Comparison of ENCODE assay signal across 26 cellular contexts in the genomic region with DNA sequence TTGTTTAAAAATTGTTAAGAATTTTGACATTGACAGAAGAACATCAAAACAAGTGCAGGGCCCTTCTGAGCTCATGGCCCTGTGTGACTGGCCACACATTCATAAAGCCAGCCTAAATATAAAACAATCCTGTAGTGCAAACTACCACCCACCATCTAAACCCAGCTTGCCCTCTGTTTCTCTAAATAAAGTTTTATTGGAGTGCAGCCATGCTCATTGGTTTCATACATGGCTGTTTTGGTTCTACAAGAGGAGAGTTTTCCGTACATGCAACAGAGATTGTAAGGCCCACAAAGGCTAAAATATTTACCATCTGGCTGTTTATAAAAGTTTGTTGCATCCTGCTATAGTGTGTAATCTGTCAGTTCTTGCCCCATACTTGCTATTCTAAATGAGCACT.
"Had no signal": no experiment of that assay in that cellular context is flagged by ENCODE, and none has a peak within 500 bp of the region (broad histone marks: within the 10 kb centered on the region; RNA-seq: fewer than 3 reads in every experiment).

No MANE protein-coding gene starts in this region.

- H3K27ac ChIP-seq: coronary artery, dorsolateral prefrontal cortex, epithelial cell of prostate, esophagus squamous epithelium, gastrocnemius medialis, heart right ventricle, left lung, lower lobe of right lung had no signal

- H3K27me3 ChIP-seq: dorsolateral prefrontal cortex, esophagus squamous epithelium, gastrocnemius medialis, heart right ventricle, left lung had no signal

- H3K4me3 ChIP-seq: coronary artery, dorsolateral prefrontal cortex, esophagus squamous epithelium, gastrocnemius medialis, heart right ventricle, left lung, lower lobe of right lung, mucosa of descending colon had no signal

- DNase-seq: dermis blood vessel endothelial cell; dorsolateral prefrontal cortex; effector CD4-positive, alpha-beta T cell; effector memory CD4-positive, alpha-beta T cell; erythroblast; esophagus squamous epithelium; foreskin fibroblast; foreskin melanocyte; gastrocnemius medialis; glutamatergic neuron; head of caudate nucleus; heart right ventricle; hippocampal formation; left cardiac atrium; left lung; left ventricle myocardium superior; lower lobe of right lung; mesenchymal stem cell; mucosa of descending colon had no signal

- ATAC-seq: esophagus mucosa, gastrocnemius medialis, heart right ventricle, left cardiac atrium, left lung, left ventricle myocardium superior, lower lobe of right lung, mucosa of descending colon had no signal

- H3K9me3 ChIP-seq: esophagus squamous epithelium, gastrocnemius medialis, lower lobe of right lung, mucosa of descending colon had no signal

- H3K36me3 Mint-ChIP-seq: mesothelial cell of epicardium had no signal

- H3K27ac Mint-ChIP-seq: mesothelial cell of epicardium had no signal

- H3K36me3 ChIP-seq: esophagus squamous epithelium, gastrocnemius medialis, heart right ventricle, left lung, lower lobe of right lung had no signal

- H3K4me3 Mint-ChIP-seq: mesothelial cell of epicardium had no signal

- FAIRE-seq: colon, islet of Langerhans, keratinocyte had no signal

- H3K4me1 ChIP-seq: esophagus squamous epithelium, lower lobe of right lung had no signal
